ENCODE assay signal across 8 cellular contexts in the genomic region with DNA sequence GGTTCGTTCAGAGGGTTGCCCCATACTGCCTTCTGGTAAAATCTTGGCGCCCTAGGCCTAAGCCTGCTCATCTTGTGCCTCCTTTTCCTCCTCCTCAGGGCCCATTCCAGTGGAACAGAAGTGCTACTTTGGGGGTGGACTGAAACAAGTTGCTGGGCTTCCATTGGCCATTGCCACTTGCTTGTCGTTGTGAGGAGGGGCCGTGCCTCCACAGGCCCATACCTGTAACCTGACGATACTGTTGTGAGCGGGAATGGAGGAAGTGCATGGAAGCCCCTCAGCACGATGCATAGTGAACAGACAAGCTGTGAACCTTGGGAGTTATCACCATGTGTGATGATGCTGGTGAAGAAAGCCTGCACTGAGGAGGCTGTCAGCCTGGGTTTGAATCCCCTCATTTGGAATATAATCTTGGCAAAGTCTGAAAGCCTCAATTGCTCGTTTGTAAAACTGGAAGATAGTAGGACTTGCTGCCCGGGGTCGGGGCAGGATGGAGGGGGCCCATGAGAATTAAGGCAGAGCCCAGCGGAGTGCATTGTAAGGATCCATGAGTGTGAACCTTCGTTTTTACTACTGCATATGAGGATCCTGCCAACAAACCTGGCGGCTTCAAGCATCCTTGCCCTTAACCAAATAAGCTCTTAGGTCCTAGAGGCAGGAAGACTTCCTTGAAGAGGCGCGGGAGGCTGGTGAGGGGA. TPM values are rescaled to one million over a fixed set of nuclear protein-coding genes. Genes with fewer than 3 reads are reported as not detected.
DNase-seq lines count a peak whose midpoint lies in the region; ATAC-seq and TF ChIP-seq lines count a peak whose summit lies in the region.

No MANE protein-coding gene starts in this region.

- H3K27ac ChIP-seq in ACC112 (ENCODE audit: low read depth, low read length) (peak overlapping the region; percentile 92), HL-60 (replicated peaks) (no peak overlapping the region), mammary epithelial cell (ENCODE audit: insufficient read depth, low read depth, low read length) (no peak overlapping the region), substantia nigra (ENCODE audit: low read depth, low read length, poor library complexity, severe bottlenecking) (no peak overlapping the region)
- no peak overlapping the region for H3K27ac ChIP-seq in effector memory CD4-positive, alpha-beta T cell (ENCODE audit: insufficient read depth, low read length, poor library complexity, severe bottlenecking)

- intact Hi-C loops in mammary epithelial cell (cut with micrococcal nuclease) (loop anchor here (2.0 to 5.0 kb wide), 2 partner anchors 203 to 894 kb away; a partner anchor contains a TSS), mucosa of descending colon (cut with DNase I, micrococcal nuclease) (loop anchor here (5.0 to 10.0 kb wide), 2 partner anchors 73 to 76 kb away; no protein-coding TSS in a partner anchor)

- H3K4me3 ChIP-seq in ACC112 (ENCODE audit: low read depth, low read length) = peak overlapping the region; percentile 85
- peak overlapping the region; percentile 58; the same call in 1 of the 2 replicates for H3K4me3 ChIP-seq in HL-60 (replicated peaks; ENCODE audit: insufficient read depth, low read length)
- H3K4me3 ChIP-seq in mammary epithelial cell (replicated peaks in 1 of 3; ENCODE audit: insufficient read depth in 1 of 3, low read depth in 2 of 3, low read length in 3 of 3) = peak overlapping the region in 2 of 3 experiments; percentile 68 to 79
- H3K4me3 ChIP-seq in mucosa of descending colon = peak overlapping the region; percentile 70
- H3K4me3 ChIP-seq in effector memory CD4-positive, alpha-beta T cell (ENCODE audit: insufficient read depth, low read depth, low read length, poor library complexity, severe bottlenecking) = no peak overlapping the region

- H3K9me3 ChIP-seq in mammary epithelial cell (replicated peaks; ENCODE audit: insufficient read depth, low read length) (no peaks in the 10 kb centered on the region), mucosa of descending colon (no peaks in the 10 kb centered on the region)
- no peaks in the 10 kb centered on the region for H3K9me3 ChIP-seq in effector memory CD4-positive, alpha-beta T cell (ENCODE audit: control insufficient read depth, low read length)

- H3K79me2 ChIP-seq in ACC112 (ENCODE audit: control insufficient read depth, insufficient read depth, low read length, unreplicated experiment) = peaks cover 38% of the 10 kb centered on the region
- no peaks in the 10 kb centered on the region for H3K79me2 ChIP-seq in mammary epithelial cell (ENCODE audit: insufficient read depth, low read length)

- in situ Hi-C loops in mammary epithelial cell (cut with MboI; ENCODE audit: low sequenced_read_pairs in 2 of 2) = loop anchor here (10.0 kb wide), 1 partner anchor 76 kb away; no protein-coding TSS in a partner anchor

- TF ChIP-seq CTCF in HL-60 (IDR thresholded peaks at IDR 0.05; ENCODE audit: insufficient read depth, low read length) = no peak
- TF ChIP-seq CTCF in mammary epithelial cell (conservative IDR thresholded peaks at IDR 0.05 in 1 of 2, IDR thresholded peaks at IDR 0.05 in 1 of 2; ENCODE audit: extremely low read depth in 1 of 2, insufficient read depth in 1 of 2, low read depth in 1 of 2, low read length in 2 of 2) = no peak
- no peak for TF ChIP-seq CTCF in mucosa of descending colon (IDR thresholded peaks at IDR 0.05)

- H3K36me3 ChIP-seq in ACC112 (ENCODE audit: insufficient read depth, low read length) (0 out of 2 replicates have a peak, but pooled peaks cover 7% of the 10 kb centered on the region), mammary epithelial cell (ENCODE audit: insufficient read depth, low read length) (no peaks in the 10 kb centered on the region), mucosa of descending colon (ENCODE audit: low read depth) (no peaks in the 10 kb centered on the region)
- H3K36me3 ChIP-seq in effector memory CD4-positive, alpha-beta T cell (ENCODE audit: control insufficient read depth, insufficient read depth, low read length) = no peaks in the 10 kb centered on the region

- peaks cover 55% of the 10 kb centered on the region for H3K4me1 ChIP-seq in ACC112 (ENCODE audit: control insufficient read depth, insufficient read depth, low read length, unreplicated experiment)
- H3K4me1 ChIP-seq in mammary epithelial cell (ENCODE audit: insufficient read depth, low read length) = peaks cover 3% of the 10 kb centered on the region
- peaks cover 3% of the 10 kb centered on the region for H3K4me1 ChIP-seq in mucosa of descending colon (ENCODE audit: low read depth)
- peaks cover 9% of the 10 kb centered on the region for H3K4me1 ChIP-seq in effector memory CD4-positive, alpha-beta T cell (ENCODE audit: control insufficient read depth, insufficient read depth, low read length, poor library complexity, severe bottlenecking)

- H3K27me3 ChIP-seq in ACC112 (ENCODE audit: insufficient read depth, low read length) = no peaks in the 10 kb centered on the region
- H3K27me3 ChIP-seq in HL-60 (ENCODE audit: insufficient read depth, poor library complexity, severe bottlenecking) = no peaks in the 10 kb centered on the region
- H3K27me3 ChIP-seq in mammary epithelial cell (ENCODE audit: insufficient read depth, low read length) = no peaks in the 10 kb centered on the region
- peaks cover 7% of the 10 kb centered on the region for H3K27me3 ChIP-seq in effector memory CD4-positive, alpha-beta T cell (replicated peaks; ENCODE audit: control insufficient read depth, insufficient read depth, low read length, poor library complexity, severe bottlenecking)

- H2AFZ ChIP-seq in ACC112 (ENCODE audit: low read length, unreplicated experiment) = no peak overlapping the region
- H2AFZ ChIP-seq in mammary epithelial cell (ENCODE audit: low read depth, low read length) = peak overlapping the region; percentile 95

- CTCF ChIA-PET in mammary epithelial cell (lab: Charles Lee; ENCODE audit: low non-redundant PET) = no interaction called here

- dilution Hi-C loops in mammary epithelial cell (cut with HindIII; ENCODE audit: low sequenced_read_pairs) = loop anchor here (5.0 kb wide), 1 partner anchor 52 kb away; no protein-coding TSS in a partner anchor

- ATAC-seq in mucosa of descending colon (peak; percentile 49), HG03565 (IDR thresholded peaks at IDR 0.05; ENCODE audit: unreplicated experiment) (no peak)

- BruUV-seq in mammary epithelial cell (replicated peaks; lab: Mats Ljungman, UMichigan) = no TSS peak

- 66% methylated on average over 10 of the region's 15 CpGs for WGBS in mammary epithelial cell (ENCODE audit: low coverage, missing lambda C conversion rate)

- H3K9ac ChIP-seq in mammary epithelial cell (ENCODE audit: insufficient read depth, low read length) = no peak overlapping the region

- peak overlapping the region; percentile 88 for H3K4me2 ChIP-seq in mammary epithelial cell (ENCODE audit: insufficient read depth, low read depth, low read length)

- no peaks in the 10 kb centered on the region for H4K20me1 ChIP-seq in mammary epithelial cell (ENCODE audit: insufficient read depth, low read length)

- DNase-seq in HL-60 (ENCODE audit: low read depth in 1 of 2, low spot score in 1 of 2) (no peak), mammary epithelial cell (no peak), mucosa of descending colon (peak in 1 of 3 donors; percentile 30), substantia nigra (lab: John Stamatoyannopoulos, UW) (no peak), RPMI8226 (no peak)
- DNase-seq in effector memory CD4-positive, alpha-beta T cell = no peak

RNA-seq across cellular contexts. Expression of a gene that starts 0.7 kb away (rescaled TPM):
- total RNA-seq in mammary epithelial cell (1 to 10 TPM; 3.8 to 9.1 TPM), mucosa of descending colon (100 to 1,000 TPM; 123 to 399 (median 147) TPM)
- polyA plus RNA-seq in mammary epithelial cell = 6.8 TPM
- polyA minus RNA-seq in mammary epithelial cell = 5.5 TPM

Comparison
In these comparisons a context has a peak if more than half of its experiments do, and no peak if none do; other contexts are left out.
1. RNA of a gene that starts 0.7 kb away (total RNA-seq): 123 to 399 TPM in mucosa of descending colon; 3.8 to 9.1 TPM in mammary epithelial cell; every median in the first group is over 10 times any median in the second.